ENCODE assay signal across 19 cellular contexts in genomic region chr2:175807031-175807873, GRCh38.
DNase-seq lines count a peak whose midpoint lies in the region; ATAC-seq, FAIRE-seq and TF ChIP-seq lines count a peak whose summit lies in the region.
"Had no signal": no experiment of that assay in that cellular context is flagged by ENCODE, and none has a peak within 500 bp of the region (broad histone marks: within the 10 kb centered on the region; RNA-seq: fewer than 3 reads in every experiment).

No MANE protein-coding gene starts in this region.

- H3K27ac ChIP-seq in mesenchymal stem cell (ENCODE audit: low read length, poor library complexity, severe bottlenecking) = no peak overlapping the region
- H3K27ac ChIP-seq: KMS-11 had no signal

- no peak overlapping the region for H2BK120ac ChIP-seq in mesenchymal stem cell (ENCODE audit: low read depth, low read length)

- no peak overlapping the region for H3K23ac ChIP-seq in mesenchymal stem cell (ENCODE audit: low read length in 2 of 2)

- H2AFZ ChIP-seq in mesenchymal stem cell (ENCODE audit: low read depth, low read length) = no peak overlapping the region

- FAIRE-seq in HTR-8/SVneo (lab: Jason Lieb, UNC) = no peak
- FAIRE-seq: H1 had no signal

- H3K9ac ChIP-seq in mesenchymal stem cell (ENCODE audit: low read length) = no peak overlapping the region
- H3K9ac ChIP-seq: KMS-11 had no signal

- no peak overlapping the region for H3K14ac ChIP-seq in mesenchymal stem cell (ENCODE audit: low read length in 2 of 2)

- WGBS in mesenchymal stem cell = 6% methylated on average over 5 of the region's 5 CpGs

- H4K8ac ChIP-seq in mesenchymal stem cell (ENCODE audit: low read length) = no peak overlapping the region

- intact Hi-C loops in mucosa of descending colon (cut with DNase I, micrococcal nuclease) (no loop called here), sciatic nerve (cut with DNase I) (no loop called here)

- no peak overlapping the region for H3K4ac ChIP-seq in mesenchymal stem cell (ENCODE audit: low read depth in 1 of 2, low read length in 2 of 2)

- no peak overlapping the region for H4K91ac ChIP-seq in mesenchymal stem cell (ENCODE audit: low read length)

- H3K4me3 ChIP-seq in mesenchymal stem cell (ENCODE audit: insufficient read depth in 1 of 2, low read depth in 1 of 2, low read length in 2 of 2) (no peak overlapping the region), mucosa of descending colon (no peak overlapping the region)

- no peak overlapping the region for H3K18ac ChIP-seq in mesenchymal stem cell (ENCODE audit: low read depth in 1 of 2, low read length in 2 of 2)

- H3K36me3 ChIP-seq in mesenchymal stem cell (ENCODE audit: control insufficient read depth in 1 of 2, insufficient read depth in 2 of 2, low read depth in 1 of 2, low read length in 2 of 2) = no peaks in the 10 kb centered on the region
- H3K36me3 ChIP-seq in mucosa of descending colon (ENCODE audit: low read depth) = no peaks in the 10 kb centered on the region

- no peaks in the 10 kb centered on the region for H3K79me1 ChIP-seq in mesenchymal stem cell (replicated peaks; ENCODE audit: low read length, poor library complexity, severe bottlenecking)

- no peak overlapping the region for H2BK15ac ChIP-seq in mesenchymal stem cell (ENCODE audit: low read depth, poor library complexity, severe bottlenecking)

- no peak for ATAC-seq in GM21825 (IDR thresholded peaks at IDR 0.05; ENCODE audit: unreplicated experiment)
- ATAC-seq in mucosa of descending colon = no peak
- ATAC-seq in sciatic nerve = no peak

- no peak overlapping the region for H3K4me2 ChIP-seq in mesenchymal stem cell (ENCODE audit: low read length, poor library complexity, severe bottlenecking)
- H3K4me2 ChIP-seq: KMS-11 had no signal

- TF ChIP-seq CTCF in mucosa of descending colon (IDR thresholded peaks at IDR 0.05) = no peak

- peak; percentile 78 for DNase-seq in COLO829 (ENCODE audit: low spot score)
- DNase-seq in HTR-8/SVneo (ENCODE audit: insufficient read length, low spot score) = peak; percentile 12
- peak; percentile 37 for DNase-seq in T1000 (lab: John Stamatoyannopoulos, UW)
- peak; percentile 73 for DNase-seq in mesenchymal stem cell
- no peak for DNase-seq in NCI-H1694 treated with DMSO at 0.1 percent for 48 hours (lab: John Stamatoyannopoulos, UW)
- DNase-seq in mucosa of descending colon = no peak
- no peak for DNase-seq in sciatic nerve (ENCODE audit: low spot score)
- DNase-seq: activated CD4-positive, alpha-beta T cell treated with anti-CD3 and anti-CD28 coated beads for 48 hours; activated naive CD8-positive, alpha-beta T cell treated with anti-CD3 and anti-CD28 coated beads, Interleukin-2, amount 10 ng/mL, durations not matched to agents 7 days and 5 days; activated T-cell treated with anti-CD3 and anti-CD28 coated beads, Interleukin-2, amount 50 U/mL, for 24 hours; caudate nucleus; effector memory CD4-positive, alpha-beta T cell; immature natural killer cell; NCI-H187 treated with DMSO at 0.1 percent for 48 hours; stimulated activated naive CD4-positive, alpha-beta T cell treated with Interleukin-2 at 50 U/mL for 16 hours; T-helper 9 cell had no signal

- no peak overlapping the region for H2AK5ac ChIP-seq in mesenchymal stem cell (ENCODE audit: low read length, severe bottlenecking)

- H3K9me3 ChIP-seq in mesenchymal stem cell (ENCODE audit: control insufficient read depth, low read length) = no peaks in the 10 kb centered on the region
- H3K9me3 ChIP-seq in mucosa of descending colon = no peaks in the 10 kb centered on the region

- H2BK12ac ChIP-seq in mesenchymal stem cell (ENCODE audit: low read length in 2 of 2) = no peak overlapping the region

- H2BK5ac ChIP-seq in mesenchymal stem cell (ENCODE audit: low read depth, low read length, poor library complexity, severe bottlenecking) = no peak overlapping the region

- no peaks in the 10 kb centered on the region for H3K4me1 ChIP-seq in mesenchymal stem cell (ENCODE audit: control insufficient read depth, insufficient read depth, low read depth, low read length)
- H3K4me1 ChIP-seq in mucosa of descending colon (ENCODE audit: low read depth) = no peaks in the 10 kb centered on the region

- H3K27me3 ChIP-seq in mesenchymal stem cell (ENCODE audit: control insufficient read depth in 1 of 2, insufficient read depth in 1 of 2, low read length in 2 of 2) = peaks cover 0 to 11% of the 10 kb centered on the region in 2 experiments

Comparison
In these comparisons a context has a peak if more than half of its experiments do, and no peak if none do; other contexts are left out.
1. DNase-seq: peak in COLO829 (single experiment), HTR-8/SVneo (single experiment), T1000 (single experiment) and mesenchymal stem cell (single experiment); none in NCI-H1694 treated with DMSO at 0.1 percent for 48 hours (single experiment), mucosa of descending colon (0 of 3) and sciatic nerve (single experiment).